In the genomic region with DNA sequence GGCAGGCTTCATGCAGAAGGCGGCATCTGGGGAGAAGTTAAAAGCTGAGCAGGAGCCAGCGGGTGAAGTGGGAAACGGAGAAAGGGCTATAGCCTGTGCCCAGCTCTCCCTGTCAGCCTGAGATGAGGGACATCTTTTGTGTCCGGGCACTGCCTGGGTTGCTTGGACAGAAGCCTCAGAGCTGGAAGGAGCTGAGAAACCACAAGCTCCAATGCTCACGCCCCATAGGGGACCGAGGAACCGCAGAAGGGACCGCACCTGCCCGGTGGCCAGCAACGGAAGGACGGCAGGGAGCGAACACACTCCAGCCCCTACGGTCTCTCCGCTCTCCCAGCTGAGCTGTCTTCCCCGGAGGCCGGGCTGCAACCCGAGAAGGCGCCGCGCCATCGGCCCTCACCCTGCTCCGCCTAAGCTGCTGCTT, we compare ENCODE assay signal across 16 cellular contexts.
DNase-seq lines count a peak whose midpoint lies in the region; ATAC-seq and TF ChIP-seq lines count a peak whose summit lies in the region.
"Had no signal": no experiment of that assay in that cellular context is flagged by ENCODE, and none has a peak within 500 bp of the region (broad histone marks: within the 10 kb centered on the region; RNA-seq: fewer than 3 reads in every experiment).

No MANE protein-coding gene starts in this region.

- DNase-seq in breast epithelium (ENCODE audit: low spot score in 2 of 2): peak in 1 of 2 donors; percentile 17
- DNase-seq in MCF 10A (ENCODE audit: unreplicated experiment): no peak
- peak; percentile 14 for DNase-seq in fibroblast of gingiva (ENCODE audit: low read depth)
- peak in 1 of 2 experiments; percentile 50 for DNase-seq in mesothelial cell of epicardium (ENCODE audit: low spot score in 2 of 2, unreplicated experiment in 2 of 2)
- no peak for DNase-seq in Ammon's horn (ENCODE audit: low spot score)
- DNase-seq in NCI-H1694 treated with DMSO at 0.1 percent for 48 hours (lab: John Stamatoyannopoulos, UW): no peak
- DNase-seq in activated T-cell treated with anti-CD3 and anti-CD28 coated beads, Interleukin-2, amount 50 U/mL, for 72 hours: no peak
- DNase-seq in kidney tubule cell (ENCODE audit: low spot score): no peak
- DNase-seq: central memory CD4-positive, alpha-beta T cell; kidney; natural killer cell; NCI-H226; stimulated activated CD4-positive, alpha-beta T cell treated with anti-CD3 and anti-CD28 coated beads, Interleukin-12 subunit alpha, Interleukin-12 subunit beta, amount 100 ng/mL, for 4 hours; thyroid gland had no signal

- peaks cover 0 to 6% of the 10 kb centered on the region in 2 donors for H3K4me1 ChIP-seq in breast epithelium
- H3K4me1 ChIP-seq: thyroid gland had no signal

- H3K36me3 Mint-ChIP-seq in MCF 10A (ENCODE audit: insufficient read depth, unreplicated experiment) (no peaks in the 10 kb centered on the region), mesothelial cell of epicardium (no peaks in the 10 kb centered on the region)
- H3K36me3 Mint-ChIP-seq in activated T-cell treated with anti-CD3 and anti-CD28 coated beads, Interleukin-2, amount 50 U/mL, for 72 hours (ENCODE audit: insufficient read depth in 2 of 2): peaks cover 2 to 5% of the 10 kb centered on the region in 2 donors
- H3K36me3 Mint-ChIP-seq: natural killer cell had no signal

- POLR2A ChIA-PET in MCF 10A (lab: Yijun Ruan, JAX): no interaction called here

- BruUV-seq in MCF 10A (replicated peaks; lab: Mats Ljungman, UMichigan): no TSS peak

- H3K4me3 Mint-ChIP-seq in MCF 10A (ENCODE audit: unreplicated experiment) (no peak overlapping the region), mesothelial cell of epicardium (no peak overlapping the region)
- H3K4me3 Mint-ChIP-seq in activated T-cell treated with anti-CD3 and anti-CD28 coated beads, Interleukin-2, amount 50 U/mL, for 72 hours: no peak overlapping the region
- H3K4me3 Mint-ChIP-seq: natural killer cell had no signal

- intact Hi-C loops in breast epithelium (cut with DNase I; ENCODE audit: low total_unique reads): no loop called here
- intact Hi-C loops in MCF 10A (cut with micrococcal nuclease): no loop called here

- TF ChIP-seq CTCF in breast epithelium (IDR thresholded peaks at IDR 0.05) (no peak), MCF 10A (IDR thresholded peaks at IDR 0.05; ENCODE audit: unreplicated experiment) (no peak), mesothelial cell of epicardium (IDR thresholded peaks at IDR 0.05; ENCODE audit: unreplicated experiment) (no peak)

- ATAC-seq in activated T-cell treated with anti-CD3 and anti-CD28 coated beads, Interleukin-2, amount 50 U/mL, for 72 hours (replicated peaks in 1 of 2): no peak
- ATAC-seq: esophagus mucosa, natural killer cell had no signal

- CTCF ChIA-PET in MCF 10A (lab: Yijun Ruan, JAX): interaction anchor here (0.6 kb wide), 1 partner anchor 116 kb away, joined by 3 read pairs; no protein-coding TSS in a partner anchor

- no peaks in the 10 kb centered on the region for H3K36me3 ChIP-seq in breast epithelium
- H3K36me3 ChIP-seq: thyroid gland had no signal

- no peaks in the 10 kb centered on the region for H3K9me3 ChIP-seq in breast epithelium
- H3K9me3 ChIP-seq: A549, thyroid gland had no signal

- no peaks in the 10 kb centered on the region for H3K27me3 Mint-ChIP-seq in MCF 10A (ENCODE audit: insufficient read depth, unreplicated experiment)
- no peaks in the 10 kb centered on the region for H3K27me3 Mint-ChIP-seq in mesothelial cell of epicardium (ENCODE audit: low read depth)
- H3K27me3 Mint-ChIP-seq in activated T-cell treated with anti-CD3 and anti-CD28 coated beads, Interleukin-2, amount 50 U/mL, for 72 hours (ENCODE audit: low read depth): no peaks in the 10 kb centered on the region

- H3K4me1 Mint-ChIP-seq in MCF 10A (ENCODE audit: insufficient read depth, unreplicated experiment) (no peaks in the 10 kb centered on the region), mesothelial cell of epicardium (peaks cover 8% of the 10 kb centered on the region)
- peaks cover 7% of the 10 kb centered on the region for H3K4me1 Mint-ChIP-seq in activated T-cell treated with anti-CD3 and anti-CD28 coated beads, Interleukin-2, amount 50 U/mL, for 72 hours (ENCODE audit: low read depth)

- peak overlapping the region in 2 of 3 donors; percentile 21 to 46 for H3K4me3 ChIP-seq in breast epithelium
- H3K4me3 ChIP-seq: A549, thyroid gland had no signal

- H3K27ac Mint-ChIP-seq in MCF 10A (ENCODE audit: low read depth, unreplicated experiment): no peak overlapping the region
- peak overlapping the region; percentile 82 for H3K27ac Mint-ChIP-seq in mesothelial cell of epicardium
- H3K27ac Mint-ChIP-seq in activated T-cell treated with anti-CD3 and anti-CD28 coated beads, Interleukin-2, amount 50 U/mL, for 72 hours: no peak overlapping the region
- H3K27ac Mint-ChIP-seq: natural killer cell had no signal

- no peaks in the 10 kb centered on the region for H3K27me3 ChIP-seq in breast epithelium
- H3K27me3 ChIP-seq: thyroid gland had no signal

- H3K27ac ChIP-seq in breast epithelium: peak overlapping the region; percentile 71 to 83
- H3K27ac ChIP-seq: A549, thyroid gland had no signal

- H3K9me3 Mint-ChIP-seq in MCF 10A (ENCODE audit: unreplicated experiment) (peaks cover 10% of the 10 kb centered on the region), mesothelial cell of epicardium (peaks cover 5% of the 10 kb centered on the region)
- H3K9me3 Mint-ChIP-seq in activated T-cell treated with anti-CD3 and anti-CD28 coated beads, Interleukin-2, amount 50 U/mL, for 72 hours: peaks cover 3 to 7% of the 10 kb centered on the region in 2 donors

- TF ChIP-seq POLR2A in breast epithelium (IDR thresholded peaks at IDR 0.05): no peak
